ENCODE assay signal across 10 cellular contexts in the genomic region with DNA sequence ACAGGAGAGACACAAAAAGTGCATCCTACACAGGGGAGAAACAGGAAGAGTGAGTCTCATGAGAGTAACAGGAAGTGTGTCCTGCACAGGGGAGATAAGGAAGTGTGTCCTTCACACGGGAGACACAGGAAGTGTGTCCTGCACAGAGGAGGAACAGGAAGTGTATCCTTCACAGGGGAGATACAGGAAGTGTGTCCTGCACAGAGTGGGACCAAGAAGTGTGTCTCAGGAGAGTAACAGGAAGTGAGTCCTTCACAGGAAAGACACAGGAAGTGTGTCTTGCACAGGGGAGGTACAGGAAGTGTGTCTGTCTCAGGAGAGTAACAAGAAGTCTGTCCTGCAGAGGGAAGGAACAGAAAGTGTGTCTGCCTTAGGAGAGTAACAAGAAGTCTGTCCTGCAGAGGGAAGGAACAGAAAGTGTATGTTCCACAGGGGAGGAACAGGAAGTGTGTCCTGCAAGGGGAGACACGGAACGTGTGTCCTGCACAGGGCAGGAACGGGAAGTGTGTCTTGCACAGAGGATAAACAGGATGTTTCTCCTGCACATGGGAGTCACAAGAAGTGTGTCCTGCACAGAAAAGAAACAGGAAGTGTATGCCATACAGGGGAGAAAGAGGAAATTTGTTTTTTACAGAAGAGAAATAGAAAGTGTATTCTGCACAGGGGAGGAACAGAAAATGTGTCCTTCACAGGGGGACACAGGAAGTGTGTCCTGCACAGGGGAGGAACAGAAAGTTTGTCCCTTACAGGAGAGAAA.
DNase-seq lines count a peak whose midpoint lies in the region; ATAC-seq and TF ChIP-seq lines count a peak whose summit lies in the region.
"Had no signal": no experiment of that assay in that cellular context is flagged by ENCODE, and none has a peak within 500 bp of the region (broad histone marks: within the 10 kb centered on the region; RNA-seq: fewer than 3 reads in every experiment).

No MANE protein-coding gene starts in this region.

- H3K4me1 ChIP-seq in PC-9 (replicated peaks; ENCODE audit: insufficient read depth): no peaks in the 10 kb centered on the region
- H3K4me1 ChIP-seq in mesendoderm (ENCODE audit: control insufficient read depth, low read depth, low read length): no peaks in the 10 kb centered on the region
- no peaks in the 10 kb centered on the region for H3K4me1 ChIP-seq in left lung
- no peaks in the 10 kb centered on the region for H3K4me1 ChIP-seq in right cardiac atrium (ENCODE audit: control insufficient read depth, insufficient read depth, low read length)

- no peaks in the 10 kb centered on the region for H3K27me3 ChIP-seq in PC-9 (ENCODE audit: insufficient read depth, low read depth)
- no peaks in the 10 kb centered on the region for H3K27me3 ChIP-seq in mesendoderm (ENCODE audit: insufficient read depth, low read length, poor library complexity)
- H3K27me3 ChIP-seq in left lung: no peaks in the 10 kb centered on the region
- no peaks in the 10 kb centered on the region for H3K27me3 ChIP-seq in right cardiac atrium (ENCODE audit: control insufficient read depth, insufficient read depth)

- no peak overlapping the region for H3K23ac ChIP-seq in mesendoderm (ENCODE audit: low read length)

- CTCF ChIA-PET in PC-9 (lab: Charles Lee): no interaction called here

- no peak for TF ChIP-seq POLR2A in GM18505 (IDR thresholded peaks at IDR 0.05; ENCODE audit: borderline replicate concordance, extremely low read depth, insufficient read depth, insufficient read length)

- H3K18ac ChIP-seq in mesendoderm (ENCODE audit: low read length): no peak overlapping the region

- no peaks in the 10 kb centered on the region for H3K79me1 ChIP-seq in mesendoderm (ENCODE audit: low read length)

- no peak overlapping the region for H4K8ac ChIP-seq in mesendoderm (ENCODE audit: low read depth, low read length)

- no peak overlapping the region for H3K9ac ChIP-seq in mesendoderm (ENCODE audit: low read length)

- BruUV-seq in PC-9 (replicated peaks; lab: Mats Ljungman, UMichigan): no TSS peak

- no peak overlapping the region for H3K56ac ChIP-seq in mesendoderm (ENCODE audit: low read length)

- intact Hi-C loops in PC-9 (cut with micrococcal nuclease; ENCODE audit: unreplicated experiment) (no loop called here), left lung (cut with DNase I) (no loop called here), right cardiac atrium (cut with DNase I) (no loop called here)

- no peak overlapping the region for H2BK15ac ChIP-seq in mesendoderm (replicated peaks; ENCODE audit: low read depth)

- no peaks in the 10 kb centered on the region for H3K9me3 ChIP-seq in PC-9 (ENCODE audit: insufficient read depth, low read depth)
- H3K9me3 ChIP-seq in left lung: peaks cover 0 to 8% of the 10 kb centered on the region in 2 donors
- H3K9me3 ChIP-seq in right cardiac atrium (ENCODE audit: control insufficient read depth, low read length): no peaks in the 10 kb centered on the region

- no peaks in the 10 kb centered on the region for H3K9me2 ChIP-seq in PC-9 (ENCODE audit: insufficient read depth)

- H2BK5ac ChIP-seq in mesendoderm (ENCODE audit: low read length): no peak overlapping the region

- H3F3A ChIP-seq in PC-9 (ENCODE audit: insufficient read depth, low read depth): no peaks in the 10 kb centered on the region

- no peaks in the 10 kb centered on the region for H4K20me1 ChIP-seq in PC-9 (ENCODE audit: insufficient read depth)

- DNase-seq in HCEC 1CT: peak; percentile 1
- DNase-seq in PC-9: no peak
- peak; percentile 5 for DNase-seq in mesendoderm
- no peak for DNase-seq in left lung
- DNase-seq in right cardiac atrium: no peak
- DNase-seq in HPDE6-E6E7 (ENCODE audit: extremely low spot score): no peak
- no peak for DNase-seq in NCI-H1436 (lab: John Stamatoyannopoulos, UW)
- DNase-seq: cerebellar nuclear complex; stimulated activated CD4-positive, alpha-beta T cell treated with anti-CD3 and anti-CD28 coated beads, Interleukin-1b, Interleukin-23, amount 100 ng/mL, for 48 hours had no signal

- peak; percentile 42 for ATAC-seq in GM18505 (IDR thresholded peaks at IDR 0.05; ENCODE audit: unreplicated experiment)
- ATAC-seq in left lung: no peak
- no peak for ATAC-seq in right cardiac atrium

- H3K79me2 ChIP-seq in PC-9 (ENCODE audit: low read depth): no peaks in the 10 kb centered on the region
- no peaks in the 10 kb centered on the region for H3K79me2 ChIP-seq in mesendoderm (ENCODE audit: control insufficient read depth, insufficient read depth, low read length)

- H2BK120ac ChIP-seq in mesendoderm (ENCODE audit: low read depth, low read length): no peak overlapping the region

- no peak overlapping the region for H3K4ac ChIP-seq in mesendoderm (ENCODE audit: low read depth, low read length)

- H3K36me3 ChIP-seq in PC-9 (ENCODE audit: low read depth) (no peaks in the 10 kb centered on the region), mesendoderm (ENCODE audit: control insufficient read depth, insufficient read depth, low read length) (no peaks in the 10 kb centered on the region), left lung (no peaks in the 10 kb centered on the region)

- no CpG with 5 or more reads among the region's 4 CpGs for WGBS in mesendoderm (ENCODE audit: extremely low coverage, insufficient coverage, low lambda C conversion rate)
- 45% methylated on average over 4 of the region's 4 CpGs for WGBS in right cardiac atrium

- H3K27ac ChIP-seq in PC-9: no peak overlapping the region
- no peak overlapping the region for H3K27ac ChIP-seq in mesendoderm (ENCODE audit: low read depth, low read length)
- no peak overlapping the region for H3K27ac ChIP-seq in left lung
- H3K27ac ChIP-seq in right cardiac atrium (ENCODE audit: low read length): no peak overlapping the region

- no peak overlapping the region for H2AK5ac ChIP-seq in mesendoderm (ENCODE audit: low read length)

- no peak overlapping the region for H3K4me3 ChIP-seq in PC-9
- H3K4me3 ChIP-seq in mesendoderm (ENCODE audit: low read length): no peak overlapping the region
- no peak overlapping the region for H3K4me3 ChIP-seq in left lung
- no peak overlapping the region for H3K4me3 ChIP-seq in right cardiac atrium (ENCODE audit: low read length)

- TF ChIP-seq CTCF in PC-9 (conservative IDR thresholded peaks at IDR 0.05): no peak
- TF ChIP-seq CTCF in left lung (IDR thresholded peaks at IDR 0.05): no peak

- 0 out of 2 replicates have a peak overlapping the region, but pooled peaks have one; percentile 48 for H2AFZ ChIP-seq in PC-9

- no peak overlapping the region for H4K5ac ChIP-seq in mesendoderm (ENCODE audit: low read length)

- H3K4me2 ChIP-seq in PC-9 (peak overlapping the region; percentile 70; the same call in 1 of the 2 replicates), mesendoderm (ENCODE audit: low read length) (no peak overlapping the region)

- POLR2A ChIA-PET in PC-9 (lab: Charles Lee; ENCODE audit: unreplicated experiment): no interaction called here

Comparison
In these comparisons a context has a peak if more than half of its experiments do, and no peak if none do; other contexts are left out.
1. DNase-seq: peak in HCEC 1CT (single experiment) and mesendoderm (single experiment); none in PC-9 (0 of 2), left lung (0 of 2), right cardiac atrium (0 of 3), HPDE6-E6E7 (single experiment) and NCI-H1436 (single experiment).